Comparison of ENCODE assay signal across 8 cellular contexts in the genomic region with DNA sequence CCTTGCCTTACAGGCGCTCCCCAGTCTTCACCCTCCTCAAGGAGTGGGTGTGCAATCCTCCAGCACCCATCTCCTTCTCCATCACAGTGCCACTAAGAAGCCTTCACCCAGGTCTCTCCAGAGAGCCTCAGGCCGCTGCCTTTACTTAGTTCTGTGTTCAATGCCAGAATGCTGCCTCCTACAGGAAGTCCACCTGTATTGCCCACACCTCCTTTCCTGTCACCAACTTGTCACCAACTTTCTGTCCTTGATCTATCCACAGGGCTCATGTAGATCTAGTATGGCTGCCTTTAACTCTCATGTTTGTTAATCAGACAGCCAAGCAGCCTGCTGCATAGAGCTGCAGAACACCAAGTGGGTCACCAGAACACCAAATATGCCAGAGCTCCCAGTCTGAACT. TPM values are rescaled to one million over a fixed set of nuclear protein-coding genes. Genes with fewer than 3 reads are reported as not detected.
DNase-seq lines count a peak whose midpoint lies in the region; ATAC-seq lines count a peak whose summit lies in the region.

No MANE protein-coding gene starts in this region.

- ATAC-seq in sciatic nerve, result no peak

- intact Hi-C loops in sciatic nerve (cut with DNase I), result no loop called here

- peak; percentile 73 for DNase-seq in activated CD4-positive, alpha-beta T cell treated with anti-CD3 and anti-CD28 coated beads for 48 hours
- DNase-seq in activated CD4-positive, alpha-beta T cell treated with anti-CD3 and anti-CD28 coated beads, Interleukin-2, amount 50 U/mL, for 1 hour, result no peak
- peak; percentile 63 for DNase-seq in NOMO-1 treated with DMSO at 0.1 percent for 48 hours (lab: John Stamatoyannopoulos, UW; ENCODE audit: unreplicated experiment)
- peak; percentile 33 for DNase-seq in dermis blood vessel endothelial cell
- DNase-seq in stimulated activated CD8-positive, alpha-beta memory T cell treated with anti-CD3 and anti-CD28 coated beads, Interleukin-4, amount 100 ng/mL, for 48 hours, result peak; percentile 64
- no peak for DNase-seq in putamen (ENCODE audit: low spot score)
- no peak for DNase-seq in sciatic nerve (ENCODE audit: low spot score)
- no peak for DNase-seq in cerebellum (ENCODE audit: low spot score)

RNA-seq across cellular contexts. Expression of gene LST1, which starts 0.5 kb away (rescaled TPM):
- 0.37 TPM in 1 of 2 replicates, not detected in the other for total RNA-seq in dermis blood vessel endothelial cell
- total RNA-seq in sciatic nerve, result 17.7 TPM
- total RNA-seq in cerebellum, result 0.73 TPM

RNA-seq across cellular contexts. Expression of gene LTB, which starts 3.3 kb away (rescaled TPM):
- total RNA-seq in dermis blood vessel endothelial cell (3.4 and 30.5 TPM in 2 replicates), sciatic nerve (4.0 TPM), cerebellum (not detected)

RNA-seq across cellular contexts. Expression of gene NCR3, which starts 7.3 kb away (rescaled TPM):
- total RNA-seq in dermis blood vessel endothelial cell, result not detected in 2 replicates
- 1.1 TPM for total RNA-seq in sciatic nerve
- total RNA-seq in cerebellum, result not detected

RNA-seq across cellular contexts. Expression of gene TNF, which starts 10.2 kb away (rescaled TPM):
- 0.17 TPM in 1 of 2 replicates, not detected in the other for total RNA-seq in dermis blood vessel endothelial cell
- total RNA-seq in sciatic nerve, result 0.40 TPM
- total RNA-seq in cerebellum, result 0.18 TPM

RNA-seq across cellular contexts. Expression of gene LTA, which starts 13.4 kb away (rescaled TPM):
- total RNA-seq in dermis blood vessel endothelial cell, result not detected in 2 replicates
- 0.27 TPM for total RNA-seq in sciatic nerve
- not detected for total RNA-seq in cerebellum

Comparison
In these comparisons a context has a peak if more than half of its experiments do, and no peak if none do; other contexts are left out.
1. DNase-seq: peak in activated CD4-positive, alpha-beta T cell treated with anti-CD3 and anti-CD28 coated beads for 48 hours (single experiment), NOMO-1 treated with DMSO at 0.1 percent for 48 hours (single experiment), dermis blood vessel endothelial cell (single experiment) and stimulated activated CD8-positive, alpha-beta memory T cell treated with anti-CD3 and anti-CD28 coated beads, Interleukin-4, amount 100 ng/mL, for 48 hours (single experiment); none in activated CD4-positive, alpha-beta T cell treated with anti-CD3 and anti-CD28 coated beads, Interleukin-2, amount 50 U/mL, for 1 hour (single experiment), putamen (single experiment), sciatic nerve (single experiment) and cerebellum (single experiment).
2. RNA of gene LST1, which starts 0.5 kb away (total RNA-seq): 17.7 TPM in sciatic nerve (single experiment); 0.73 TPM in cerebellum (single experiment) and 0.37 TPM in dermis blood vessel endothelial cell; every median in the first group is over 10 times any median in the second.